ENCODE assay signal across 1 cellular context in genomic region chr10:52778511-52779392, GRCh38.
TF ChIP-seq lines count a peak whose summit lies in the region.

No MANE protein-coding gene starts in this region.

TF ChIP-seq in K562, 482 proteins besides CTCF, POLR2A, EP300 and RAD21 (continued from another document):
- TF ChIP-seq PBX2 (CRISPR knock-in tag; IDR thresholded peaks at IDR 0.05; ENCODE audit: low read depth) (no peak), PBX2 (tag; conservative IDR thresholded peaks at IDR 0.05; ENCODE audit: low read depth) (no peak), ILK (tag; IDR thresholded peaks at IDR 0.05; ENCODE audit: borderline replicate concordance, low read depth) (no peak), ZNF124 (CRISPR knock-in tag; IDR thresholded peaks at IDR 0.05) (no peak), KAT2B (IDR thresholded peaks at IDR 0.05; ENCODE audit: low read depth, low read length) (no peak)
